2 cellular contexts compared by ENCODE assay signal in the genomic region with DNA sequence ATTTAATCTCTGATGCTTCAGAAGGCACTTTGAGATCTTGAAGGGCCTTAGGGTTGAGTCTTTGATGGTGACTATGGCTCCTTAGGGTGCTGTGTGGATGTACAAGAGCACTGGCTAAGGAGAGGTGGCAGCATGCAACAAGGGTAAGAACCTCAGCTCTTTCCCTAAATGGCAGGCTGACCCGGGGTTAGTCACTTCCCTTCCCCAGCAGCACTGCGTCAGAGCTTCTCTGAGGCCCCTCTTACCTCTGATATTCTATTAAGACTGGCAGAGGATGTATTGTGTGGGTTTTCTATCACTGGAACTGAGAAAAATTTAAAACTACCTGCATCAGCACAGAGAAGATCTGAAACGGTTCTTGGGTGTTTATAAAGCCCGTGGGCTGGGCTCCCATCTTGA.
TF ChIP-seq lines count a peak whose summit lies in the region.

No MANE protein-coding gene starts in this region.

TF ChIP-seq in SK-N-SH, 30 proteins besides CTCF, POLR2A, EP300 and RAD21 (continued from another document):
- TF ChIP-seq, protein P1, sequence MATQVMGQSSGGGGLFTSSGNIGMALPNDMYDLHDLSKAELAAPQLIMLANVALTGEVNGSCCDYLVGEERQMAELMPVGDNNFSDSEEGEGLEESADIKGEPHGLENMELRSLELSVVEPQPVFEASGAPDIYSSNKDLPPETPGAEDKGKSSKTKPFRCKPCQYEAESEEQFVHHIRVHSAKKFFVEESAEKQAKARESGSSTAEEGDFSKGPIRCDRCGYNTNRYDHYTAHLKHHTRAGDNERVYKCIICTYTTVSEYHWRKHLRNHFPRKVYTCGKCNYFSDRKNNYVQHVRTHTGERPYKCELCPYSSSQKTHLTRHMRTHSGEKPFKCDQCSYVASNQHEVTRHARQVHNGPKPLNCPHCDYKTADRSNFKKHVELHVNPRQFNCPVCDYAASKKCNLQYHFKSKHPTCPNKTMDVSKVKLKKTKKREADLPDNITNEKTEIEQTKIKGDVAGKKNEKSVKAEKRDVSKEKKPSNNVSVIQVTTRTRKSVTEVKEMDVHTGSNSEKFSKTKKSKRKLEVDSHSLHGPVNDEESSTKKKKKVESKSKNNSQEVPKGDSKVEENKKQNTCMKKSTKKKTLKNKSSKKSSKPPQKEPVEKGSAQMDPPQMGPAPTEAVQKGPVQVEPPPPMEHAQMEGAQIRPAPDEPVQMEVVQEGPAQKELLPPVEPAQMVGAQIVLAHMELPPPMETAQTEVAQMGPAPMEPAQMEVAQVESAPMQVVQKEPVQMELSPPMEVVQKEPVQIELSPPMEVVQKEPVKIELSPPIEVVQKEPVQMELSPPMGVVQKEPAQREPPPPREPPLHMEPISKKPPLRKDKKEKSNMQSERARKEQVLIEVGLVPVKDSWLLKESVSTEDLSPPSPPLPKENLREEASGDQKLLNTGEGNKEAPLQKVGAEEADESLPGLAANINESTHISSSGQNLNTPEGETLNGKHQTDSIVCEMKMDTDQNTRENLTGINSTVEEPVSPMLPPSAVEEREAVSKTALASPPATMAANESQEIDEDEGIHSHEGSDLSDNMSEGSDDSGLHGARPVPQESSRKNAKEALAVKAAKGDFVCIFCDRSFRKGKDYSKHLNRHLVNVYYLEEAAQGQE (IDR thresholded peaks at IDR 0.05; ENCODE audit: low read depth, low read length), result no peak
- TF ChIP-seq CHD2 (IDR thresholded peaks at IDR 0.05; ENCODE audit: low read length, partially characterized antibody) (no peak), RFX5 (IDR thresholded peaks at IDR 0.05; ENCODE audit: low read length) (no peak), TAF1 (IDR thresholded peaks at IDR 0.05; ENCODE audit: borderline replicate concordance, low read depth, low read length) (no peak), FOXJ3 (CRISPR knock-in tag; IDR thresholded peaks at IDR 0.05) (no peak), RXRA (IDR thresholded peaks at IDR 0.05; ENCODE audit: borderline replicate concordance, low read depth) (no peak)

TF ChIP-seq in SK-N-SH treated with all-trans-retinoic acid at 6 μM for 48 hours, 23 proteins besides CTCF, POLR2A, EP300 and RAD21 (continued from another document):
- no peak for TF ChIP-seq TOX (CRISPR knock-in tag; IDR thresholded peaks at IDR 0.05; ENCODE audit: borderline replicate concordance)
- TF ChIP-seq, protein P2, sequence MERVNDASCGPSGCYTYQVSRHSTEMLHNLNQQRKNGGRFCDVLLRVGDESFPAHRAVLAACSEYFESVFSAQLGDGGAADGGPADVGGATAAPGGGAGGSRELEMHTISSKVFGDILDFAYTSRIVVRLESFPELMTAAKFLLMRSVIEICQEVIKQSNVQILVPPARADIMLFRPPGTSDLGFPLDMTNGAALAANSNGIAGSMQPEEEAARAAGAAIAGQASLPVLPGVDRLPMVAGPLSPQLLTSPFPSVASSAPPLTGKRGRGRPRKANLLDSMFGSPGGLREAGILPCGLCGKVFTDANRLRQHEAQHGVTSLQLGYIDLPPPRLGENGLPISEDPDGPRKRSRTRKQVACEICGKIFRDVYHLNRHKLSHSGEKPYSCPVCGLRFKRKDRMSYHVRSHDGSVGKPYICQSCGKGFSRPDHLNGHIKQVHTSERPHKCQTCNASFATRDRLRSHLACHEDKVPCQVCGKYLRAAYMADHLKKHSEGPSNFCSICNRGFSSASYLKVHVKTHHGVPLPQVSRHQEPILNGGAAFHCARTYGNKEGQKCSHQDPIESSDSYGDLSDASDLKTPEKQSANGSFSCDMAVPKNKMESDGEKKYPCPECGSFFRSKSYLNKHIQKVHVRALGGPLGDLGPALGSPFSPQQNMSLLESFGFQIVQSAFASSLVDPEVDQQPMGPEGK (CRISPR knock-in tag; IDR thresholded peaks at IDR 0.05; ENCODE audit: borderline replicate concordance), result no peak
- TF ChIP-seq ZFP3 (CRISPR knock-in tag; IDR thresholded peaks at IDR 0.05), result no peak
- TF ChIP-seq OSR1 (CRISPR knock-in tag; IDR thresholded peaks at IDR 0.05), result no peak
- TF ChIP-seq, protein P3, sequence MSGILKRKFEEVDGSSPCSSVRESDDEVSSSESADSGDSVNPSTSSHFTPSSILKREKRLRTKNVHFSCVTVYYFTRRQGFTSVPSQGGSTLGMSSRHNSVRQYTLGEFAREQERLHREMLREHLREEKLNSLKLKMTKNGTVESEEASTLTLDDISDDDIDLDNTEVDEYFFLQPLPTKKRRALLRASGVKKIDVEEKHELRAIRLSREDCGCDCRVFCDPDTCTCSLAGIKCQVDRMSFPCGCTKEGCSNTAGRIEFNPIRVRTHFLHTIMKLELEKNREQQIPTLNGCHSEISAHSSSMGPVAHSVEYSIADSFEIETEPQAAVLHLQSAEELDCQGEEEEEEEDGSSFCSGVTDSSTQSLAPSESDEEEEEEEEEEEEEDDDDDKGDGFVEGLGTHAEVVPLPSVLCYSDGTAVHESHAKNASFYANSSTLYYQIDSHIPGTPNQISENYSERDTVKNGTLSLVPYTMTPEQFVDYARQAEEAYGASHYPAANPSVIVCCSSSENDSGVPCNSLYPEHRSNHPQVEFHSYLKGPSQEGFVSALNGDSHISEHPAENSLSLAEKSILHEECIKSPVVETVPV (CRISPR knock-in tag; IDR thresholded peaks at IDR 0.05), result no peak
- no peak for TF ChIP-seq ISL1 (CRISPR knock-in tag; IDR thresholded peaks at IDR 0.05)
- no peak for TF ChIP-seq BACH2 (CRISPR knock-in tag; IDR thresholded peaks at IDR 0.05; ENCODE audit: borderline replicate concordance)
- TF ChIP-seq ZNF565 (CRISPR knock-in tag; conservative IDR thresholded peaks at IDR 0.05; ENCODE audit: low read depth), result no peak
